ENCODE assay signal across 17 cellular contexts in genomic region chr2:215141706-215142105, GRCh38. TPM values are rescaled to one million over a fixed set of nuclear protein-coding genes. Genes with fewer than 3 reads are reported as not detected.
DNase-seq lines count a peak whose midpoint lies in the region; ATAC-seq and TF ChIP-seq lines count a peak whose summit lies in the region.
"Had no signal": no experiment of that assay in that cellular context is flagged by ENCODE, and none has a peak within 500 bp of the region (broad histone marks: within the 10 kb centered on the region; RNA-seq: fewer than 3 reads in every experiment).

No MANE protein-coding gene starts in this region.

- no peaks in the 10 kb centered on the region for H3K27me3 ChIP-seq in mammary epithelial cell (ENCODE audit: insufficient read depth, low read length)
- no peaks in the 10 kb centered on the region for H3K27me3 ChIP-seq in breast epithelium
- no peaks in the 10 kb centered on the region for H3K27me3 ChIP-seq in foreskin keratinocyte
- H3K27me3 ChIP-seq in gastroesophageal sphincter = peaks cover 4% of the 10 kb centered on the region

- H3K36me3 ChIP-seq in mammary epithelial cell (ENCODE audit: insufficient read depth, low read length) = no peaks in the 10 kb centered on the region
- H3K36me3 ChIP-seq in breast epithelium = no peaks in the 10 kb centered on the region
- H3K36me3 ChIP-seq in gastroesophageal sphincter = no peaks in the 10 kb centered on the region
- H3K36me3 ChIP-seq: HAP-1 had no signal

- H3K27ac ChIP-seq in mammary epithelial cell (ENCODE audit: insufficient read depth, low read depth, low read length) = no peak overlapping the region
- H3K27ac ChIP-seq in breast epithelium = no peak overlapping the region
- peak overlapping the region; percentile 87 for H3K27ac ChIP-seq in foreskin keratinocyte
- H3K27ac ChIP-seq in gastroesophageal sphincter = no peak overlapping the region
- H3K27ac ChIP-seq: 22Rv1, A549, C4-2B, HL-60 had no signal

- dilution Hi-C loops in mammary epithelial cell (cut with HindIII; ENCODE audit: low sequenced_read_pairs) = loop anchor here (5.0 kb wide), 1 partner anchor 61 kb away; no protein-coding TSS in a partner anchor

- 91% methylated on average over 2 of the region's 2 CpGs for WGBS in mammary epithelial cell (ENCODE audit: low coverage, missing lambda C conversion rate)
- 91 to 92% methylated on average over 1 to 2 of the region's 2 CpGs for WGBS in gastroesophageal sphincter (ENCODE audit: low coverage in 1 of 2), 2 donors

- TF ChIP-seq EP300 in gastroesophageal sphincter (IDR thresholded peaks at IDR 0.05) = no peak

- H3K9ac ChIP-seq in mammary epithelial cell (ENCODE audit: insufficient read depth, low read length) = no peak overlapping the region

- H3K4me2 ChIP-seq in mammary epithelial cell (ENCODE audit: insufficient read depth, low read depth, low read length) = no peak overlapping the region
- H3K4me2 ChIP-seq: A549 had no signal

- no peaks in the 10 kb centered on the region for H3K9me3 ChIP-seq in mammary epithelial cell (replicated peaks; ENCODE audit: insufficient read depth, low read length)
- H3K9me3 ChIP-seq in breast epithelium = no peaks in the 10 kb centered on the region
- no peaks in the 10 kb centered on the region for H3K9me3 ChIP-seq in gastroesophageal sphincter
- H3K9me3 ChIP-seq: A549, Caco-2, HAP-1 had no signal

- ATAC-seq in foreskin keratinocyte = peak; percentile 12
- no peak for ATAC-seq in HG03108 (IDR thresholded peaks at IDR 0.05; ENCODE audit: unreplicated experiment)
- no peak for ATAC-seq in gastroesophageal sphincter
- ATAC-seq: A549 had no signal

- in situ Hi-C loops in mammary epithelial cell (cut with MboI; ENCODE audit: low sequenced_read_pairs in 2 of 2) = no loop called here

- H2AFZ ChIP-seq in mammary epithelial cell (ENCODE audit: low read depth, low read length) = no peak overlapping the region

- CTCF ChIA-PET in mammary epithelial cell (lab: Charles Lee; ENCODE audit: low non-redundant PET) = no interaction called here

- TF ChIP-seq POLR2A in breast epithelium (IDR thresholded peaks at IDR 0.05) = no peak
- TF ChIP-seq POLR2A in gastroesophageal sphincter (IDR thresholded peaks at IDR 0.05) = no peak

- DNase-seq in mammary epithelial cell = peak; percentile 17
- no peak for DNase-seq in breast epithelium (ENCODE audit: low spot score in 2 of 2)
- DNase-seq in epithelial cell of esophagus (ENCODE audit: low read depth) = peak; percentile 64
- DNase-seq in foreskin keratinocyte = peak in 1 of 2 donors; percentile 39
- no peak for DNase-seq in NCI-H82 (lab: John Stamatoyannopoulos, UW)
- DNase-seq: AML-193; Caco-2; CD4-positive, alpha-beta T cell; GDM1 had no signal

- no peak overlapping the region for H3K4me3 ChIP-seq in mammary epithelial cell (replicated peaks in 1 of 3; ENCODE audit: insufficient read depth in 1 of 3, low read depth in 2 of 3, low read length in 3 of 3)
- no peak overlapping the region for H3K4me3 ChIP-seq in breast epithelium
- no peak overlapping the region for H3K4me3 ChIP-seq in epithelial cell of esophagus (ENCODE audit: low read length)
- H3K4me3 ChIP-seq in gastroesophageal sphincter = no peak overlapping the region
- H3K4me3 ChIP-seq: A549, HAP-1 had no signal

- no TSS peak for BruUV-seq in mammary epithelial cell (replicated peaks; lab: Mats Ljungman, UMichigan)

- no peaks in the 10 kb centered on the region for H4K20me1 ChIP-seq in mammary epithelial cell (ENCODE audit: insufficient read depth, low read length)

- TF ChIP-seq CTCF in mammary epithelial cell (conservative IDR thresholded peaks at IDR 0.05 in 1 of 2, IDR thresholded peaks at IDR 0.05 in 1 of 2; ENCODE audit: extremely low read depth in 1 of 2, insufficient read depth in 1 of 2, low read depth in 1 of 2, low read length in 2 of 2) = no peak
- no peak for TF ChIP-seq CTCF in breast epithelium (IDR thresholded peaks at IDR 0.05)
- no peak for TF ChIP-seq CTCF in epithelial cell of esophagus (IDR thresholded peaks at IDR 0.05; ENCODE audit: insufficient read depth, low read depth, low read length, missing control alignments)
- TF ChIP-seq CTCF in foreskin keratinocyte (conservative IDR thresholded peaks at IDR 0.05) = no peak
- no peak for TF ChIP-seq CTCF in gastroesophageal sphincter (IDR thresholded peaks at IDR 0.05)

- no peaks in the 10 kb centered on the region for H3K79me2 ChIP-seq in mammary epithelial cell (ENCODE audit: insufficient read depth, low read length)

- intact Hi-C loops in mammary epithelial cell (cut with micrococcal nuclease) = no loop called here
- intact Hi-C loops in breast epithelium (cut with DNase I; ENCODE audit: low total_unique reads) = loop anchor here (1.0 kb wide), 1 partner anchor 17 kb away; no protein-coding TSS in a partner anchor

- peaks cover 27% of the 10 kb centered on the region for H3K4me1 ChIP-seq in mammary epithelial cell (ENCODE audit: insufficient read depth, low read length)
- H3K4me1 ChIP-seq in breast epithelium = no peaks in the 10 kb centered on the region
- H3K4me1 ChIP-seq in foreskin keratinocyte = peaks cover 31% of the 10 kb centered on the region
- H3K4me1 ChIP-seq in gastroesophageal sphincter = no peaks in the 10 kb centered on the region
- H3K4me1 ChIP-seq: HAP-1 had no signal

RNA-seq across cellular contexts. Expression of gene ABCA12, which starts 3.3 kb away (rescaled TPM):
- total RNA-seq in mammary epithelial cell (10 to 100 TPM; 21.4 to 47.0 TPM), breast epithelium (1 to 10 TPM in 2 of 3 donors, not detected in 1; 3.6 to 4.0 TPM), foreskin keratinocyte (1.7 and 2.8 TPM in 2 replicates), gastroesophageal sphincter (under 1 TPM in 2 of 4 donors, not detected in 2; 0.16 to 0.25 TPM)
- polyA plus RNA-seq in mammary epithelial cell (8.8 TPM), foreskin keratinocyte (0.35 and 0.44 TPM in 2 replicates)
- 41.8 TPM for polyA minus RNA-seq in mammary epithelial cell
- total RNA-seq: Caco-2; CD4-positive, alpha-beta T cell had no signal
- polyA plus RNA-seq: IgD-negative memory B cell had no signal

Comparison
In these comparisons a context has a peak if more than half of its experiments do, and no peak if none do; other contexts are left out.
1. DNase-seq: peak in mammary epithelial cell (single experiment) and epithelial cell of esophagus (single experiment); none in breast epithelium (0 of 2) and NCI-H82 (single experiment).